ENCODE assay signal across 16 cellular contexts in genomic region chr1:31784356-31785019, GRCh38. TPM values are rescaled to one million over a fixed set of nuclear protein-coding genes. Genes with fewer than 3 reads are reported as not detected.
DNase-seq lines count a peak whose midpoint lies in the region; ATAC-seq and FAIRE-seq lines count a peak whose summit lies in the region.
"Had no signal": no experiment of that assay in that cellular context is flagged by ENCODE, and none has a peak within 500 bp of the region (broad histone marks: within the 10 kb centered on the region; RNA-seq: fewer than 3 reads in every experiment).

No MANE protein-coding gene starts in this region.

- H3K9me3 Mint-ChIP-seq in activated CD4-positive, alpha-beta T cell treated with anti-CD3 and anti-CD28 coated beads for 36 hours (ENCODE audit: low read depth), result no peaks in the 10 kb centered on the region
- no peaks in the 10 kb centered on the region for H3K9me3 Mint-ChIP-seq in activated CD4-positive, alpha-beta T cell treated with anti-CD3 and anti-CD28 coated beads, Interleukin-2, amount 10 ng/mL, durations not matched to agents 7 days and 5 days
- no peaks in the 10 kb centered on the region for H3K9me3 Mint-ChIP-seq in stimulated activated memory B cell treated with anti-CD40 and anti-IgM and Interleukin-4, amounts not matched to agents 10 μg/mL and 1 μg/mL and 100 μg/mL, for 72 hours
- H3K9me3 Mint-ChIP-seq: activated T-helper 1 cell treated with anti-CD3 and anti-CD28 coated beads, Interleukin-12 subunit alpha, Interleukin-12 subunit beta, Interleukin-2, Interleukin-4 antibody, amounts not matched to agents 30 ng/mL and 10 ng/mL and 1 ng/mL, durations not matched to agents 14 hours and 24 hours and 36 hours had no signal

- no peak overlapping the region for H3K4me3 Mint-ChIP-seq in activated CD4-positive, alpha-beta T cell treated with anti-CD3 and anti-CD28 coated beads for 36 hours
- no peak overlapping the region for H3K4me3 Mint-ChIP-seq in activated CD4-positive, alpha-beta T cell treated with anti-CD3 and anti-CD28 coated beads, Interleukin-2, amount 10 ng/mL, durations not matched to agents 7 days and 5 days
- H3K4me3 Mint-ChIP-seq in T-helper 17 cell, result no peak overlapping the region
- no peak overlapping the region for H3K4me3 Mint-ChIP-seq in stimulated activated memory B cell treated with anti-CD40 and anti-IgM and Interleukin-4, amounts not matched to agents 10 μg/mL and 1 μg/mL and 100 μg/mL, for 72 hours
- H3K4me3 Mint-ChIP-seq: activated T-helper 1 cell treated with anti-CD3 and anti-CD28 coated beads, Interleukin-12 subunit alpha, Interleukin-12 subunit beta, Interleukin-2, Interleukin-4 antibody, amounts not matched to agents 30 ng/mL and 10 ng/mL and 1 ng/mL, durations not matched to agents 14 hours and 24 hours and 36 hours had no signal

- CTCF ChIA-PET in activated CD4-positive, alpha-beta T cell treated with anti-CD3 and anti-CD28 coated beads for 36 hours (lab: Charles Lee), result interaction anchor here (0.7 to 1.4 kb wide), 4 partner anchors 15 to 613 kb away, joined by 3 to 4 read pairs (median 4); no protein-coding TSS in a partner anchor
- CTCF ChIA-PET in activated CD4-positive, alpha-beta T cell treated with anti-CD3 and anti-CD28 coated beads, Interleukin-2, amount 10 ng/mL, durations not matched to agents 7 days and 5 days (lab: Charles Lee), result interaction anchor here (0.6 to 1.4 kb wide), 2 partner anchors 21 to 288 kb away, joined by 3 to 5 read pairs; partner anchors contain the start of gene TMEM39B

- POLR2A ChIA-PET in activated CD4-positive, alpha-beta T cell treated with anti-CD3 and anti-CD28 coated beads for 36 hours (lab: Charles Lee), result no interaction called here
- POLR2A ChIA-PET in activated CD4-positive, alpha-beta T cell treated with anti-CD3 and anti-CD28 coated beads, Interleukin-2, amount 10 ng/mL, durations not matched to agents 7 days and 5 days (lab: Charles Lee), result no interaction called here

- FAIRE-seq in HTR-8/SVneo (lab: Jason Lieb, UNC), result no peak
- FAIRE-seq: small intestine had no signal

- peaks cover 7% of the 10 kb centered on the region for H3K4me1 Mint-ChIP-seq in activated CD4-positive, alpha-beta T cell treated with anti-CD3 and anti-CD28 coated beads for 36 hours
- peaks cover 12% of the 10 kb centered on the region for H3K4me1 Mint-ChIP-seq in activated CD4-positive, alpha-beta T cell treated with anti-CD3 and anti-CD28 coated beads, Interleukin-2, amount 10 ng/mL, durations not matched to agents 7 days and 5 days
- H3K4me1 Mint-ChIP-seq in T-helper 17 cell, result peaks cover 17% of the 10 kb centered on the region
- peaks cover 41% of the 10 kb centered on the region for H3K4me1 Mint-ChIP-seq in stimulated activated memory B cell treated with anti-CD40 and anti-IgM and Interleukin-4, amounts not matched to agents 10 μg/mL and 1 μg/mL and 100 μg/mL, for 72 hours

- intact Hi-C loops in activated CD4-positive, alpha-beta T cell treated with anti-CD3 and anti-CD28 coated beads for 36 hours (cut with DNase I, micrococcal nuclease), result no loop called here

- ATAC-seq in activated CD4-positive, alpha-beta T cell treated with anti-CD3 and anti-CD28 coated beads for 36 hours, result no peak
- no peak for ATAC-seq in T-helper 17 cell
- no peak for ATAC-seq in stimulated activated memory B cell treated with anti-CD40 and anti-IgM and Interleukin-4, amounts not matched to agents 10 μg/mL and 1 μg/mL and 100 μg/mL, for 72 hours
- no peak for ATAC-seq in HG02981 (IDR thresholded peaks at IDR 0.05; ENCODE audit: unreplicated experiment)

- no peaks in the 10 kb centered on the region for H3K27me3 Mint-ChIP-seq in activated CD4-positive, alpha-beta T cell treated with anti-CD3 and anti-CD28 coated beads for 36 hours
- peaks cover 2% of the 10 kb centered on the region for H3K27me3 Mint-ChIP-seq in activated CD4-positive, alpha-beta T cell treated with anti-CD3 and anti-CD28 coated beads, Interleukin-2, amount 10 ng/mL, durations not matched to agents 7 days and 5 days
- peaks cover 13% of the 10 kb centered on the region for H3K27me3 Mint-ChIP-seq in T-helper 17 cell
- H3K27me3 Mint-ChIP-seq in stimulated activated memory B cell treated with anti-CD40 and anti-IgM and Interleukin-4, amounts not matched to agents 10 μg/mL and 1 μg/mL and 100 μg/mL, for 72 hours, result peaks cover 7% of the 10 kb centered on the region

- no peaks in the 10 kb centered on the region for H3K36me3 Mint-ChIP-seq in activated CD4-positive, alpha-beta T cell treated with anti-CD3 and anti-CD28 coated beads for 36 hours (ENCODE audit: low read depth)
- H3K36me3 Mint-ChIP-seq in activated CD4-positive, alpha-beta T cell treated with anti-CD3 and anti-CD28 coated beads, Interleukin-2, amount 10 ng/mL, durations not matched to agents 7 days and 5 days (ENCODE audit: low read depth), result no peaks in the 10 kb centered on the region
- no peaks in the 10 kb centered on the region for H3K36me3 Mint-ChIP-seq in T-helper 17 cell (ENCODE audit: low read depth)
- H3K36me3 Mint-ChIP-seq in stimulated activated memory B cell treated with anti-CD40 and anti-IgM and Interleukin-4, amounts not matched to agents 10 μg/mL and 1 μg/mL and 100 μg/mL, for 72 hours, result no peaks in the 10 kb centered on the region

- no peak overlapping the region for H3K27ac Mint-ChIP-seq in activated CD4-positive, alpha-beta T cell treated with anti-CD3 and anti-CD28 coated beads for 36 hours
- H3K27ac Mint-ChIP-seq in activated CD4-positive, alpha-beta T cell treated with anti-CD3 and anti-CD28 coated beads, Interleukin-2, amount 10 ng/mL, durations not matched to agents 7 days and 5 days, result no peak overlapping the region
- H3K27ac Mint-ChIP-seq in T-helper 17 cell, result peak overlapping the region; percentile 16
- H3K27ac Mint-ChIP-seq in stimulated activated memory B cell treated with anti-CD40 and anti-IgM and Interleukin-4, amounts not matched to agents 10 μg/mL and 1 μg/mL and 100 μg/mL, for 72 hours, result peak overlapping the region; percentile 88
- H3K27ac Mint-ChIP-seq: activated T-helper 1 cell treated with anti-CD3 and anti-CD28 coated beads, Interleukin-12 subunit alpha, Interleukin-12 subunit beta, Interleukin-2, Interleukin-4 antibody, amounts not matched to agents 30 ng/mL and 10 ng/mL and 1 ng/mL, durations not matched to agents 14 hours and 24 hours and 36 hours had no signal

- no peaks in the 10 kb centered on the region for H3K9me3 ChIP-seq in T-helper 17 cell (ENCODE audit: control insufficient read depth, low read length, poor library complexity, severe bottlenecking)
- H3K9me3 ChIP-seq: BE2C, esophagus muscularis mucosa, left ventricle myocardium inferior, testis had no signal

- DNase-seq in activated CD4-positive, alpha-beta T cell treated with anti-CD3 and anti-CD28 coated beads for 36 hours, result peak; percentile 2
- no peak for DNase-seq in activated CD4-positive, alpha-beta T cell treated with anti-CD3 and anti-CD28 coated beads, Interleukin-2, amount 10 ng/mL, durations not matched to agents 7 days and 5 days
- DNase-seq in T-helper 17 cell (no peak), left kidney (ENCODE audit: low read depth, low spot score) (peak; percentile 32), SK-N-DZ (ENCODE audit: low spot score) (no peak), HTR-8/SVneo (ENCODE audit: insufficient read length, low spot score) (no peak)
- DNase-seq: left ventricle myocardium inferior; small intestine; stimulated activated CD4-positive, alpha-beta T cell treated with anti-CD3 and anti-CD28 coated beads, Interleukin-4, amount 100 ng/mL, for 24 hours; T-helper 1 cell; testis had no signal

RNA-seq across cellular contexts. Expression of gene ADGRB2, which starts 20.3 kb away (rescaled TPM):
- 1 to 10 TPM; 1.2 TPM for total RNA-seq in activated CD4-positive, alpha-beta T cell treated with anti-CD3 and anti-CD28 coated beads for 36 hours
- under 1 TPM; 0.27 to 0.31 TPM for total RNA-seq in activated CD4-positive, alpha-beta T cell treated with anti-CD3 and anti-CD28 coated beads, Interleukin-2, amount 10 ng/mL, durations not matched to agents 7 days and 5 days
- total RNA-seq in T-helper 17 cell, result 1 to 10 TPM; 1.0 to 1.4 TPM
- 4.5 and 6.9 TPM in 2 replicates for polyA plus RNA-seq in SK-N-DZ (2014; cell fraction: cytosol; rRNA removed)
- 15.5 and 24.3 TPM in 2 replicates for polyA plus RNA-seq in SK-N-DZ (2014; cell fraction: nucleus; rRNA removed)

RNA-seq across cellular contexts. Expression of gene SPOCD1, which starts 31.3 kb away (rescaled TPM):
- under 1 TPM; 0.79 to 0.91 TPM for total RNA-seq in activated CD4-positive, alpha-beta T cell treated with anti-CD3 and anti-CD28 coated beads for 36 hours
- total RNA-seq in activated CD4-positive, alpha-beta T cell treated with anti-CD3 and anti-CD28 coated beads, Interleukin-2, amount 10 ng/mL, durations not matched to agents 7 days and 5 days, result under 1 TPM; 0.08 to 0.25 TPM
- total RNA-seq in T-helper 17 cell, result 1 to 10 TPM in 1 of 2 donors, under 1 TPM in 1; 0.30 to 7.5 TPM
- 0.03 TPM in 1 of 2 replicates, not detected in the other for polyA plus RNA-seq in SK-N-DZ (2014; cell fraction: cytosol; rRNA removed)
- not detected in 2 replicates for polyA plus RNA-seq in SK-N-DZ (2014; cell fraction: nucleus; rRNA removed)
- total RNA-seq: activated T-helper 1 cell treated with anti-CD3 and anti-CD28 coated beads, Interleukin-12 subunit alpha, Interleukin-12 subunit beta, Interleukin-2, Interleukin-4 antibody, amounts not matched to agents 30 ng/mL and 10 ng/mL and 1 ng/mL, durations not matched to agents 14 hours and 24 hours and 36 hours; left ventricle myocardium inferior had no signal

Comparison
In these comparisons a context has a peak if more than half of its experiments do, and no peak if none do; other contexts are left out.
1. DNase-seq: peak in activated CD4-positive, alpha-beta T cell treated with anti-CD3 and anti-CD28 coated beads for 36 hours (single experiment) and left kidney (single experiment); none in activated CD4-positive, alpha-beta T cell treated with anti-CD3 and anti-CD28 coated beads, Interleukin-2, amount 10 ng/mL, durations not matched to agents 7 days and 5 days (single experiment), T-helper 17 cell (0 of 3), SK-N-DZ (single experiment) and HTR-8/SVneo (single experiment).
2. H3K27ac Mint-ChIP-seq: peak in T-helper 17 cell (single experiment) and stimulated activated memory B cell treated with anti-CD40 and anti-IgM and Interleukin-4, amounts not matched to agents 10 μg/mL and 1 μg/mL and 100 μg/mL, for 72 hours (single experiment); none in activated CD4-positive, alpha-beta T cell treated with anti-CD3 and anti-CD28 coated beads for 36 hours (single experiment) and activated CD4-positive, alpha-beta T cell treated with anti-CD3 and anti-CD28 coated beads, Interleukin-2, amount 10 ng/mL, durations not matched to agents 7 days and 5 days (single experiment).